Comparison of ENCODE assay signal across 22 cellular contexts in the genomic region with DNA sequence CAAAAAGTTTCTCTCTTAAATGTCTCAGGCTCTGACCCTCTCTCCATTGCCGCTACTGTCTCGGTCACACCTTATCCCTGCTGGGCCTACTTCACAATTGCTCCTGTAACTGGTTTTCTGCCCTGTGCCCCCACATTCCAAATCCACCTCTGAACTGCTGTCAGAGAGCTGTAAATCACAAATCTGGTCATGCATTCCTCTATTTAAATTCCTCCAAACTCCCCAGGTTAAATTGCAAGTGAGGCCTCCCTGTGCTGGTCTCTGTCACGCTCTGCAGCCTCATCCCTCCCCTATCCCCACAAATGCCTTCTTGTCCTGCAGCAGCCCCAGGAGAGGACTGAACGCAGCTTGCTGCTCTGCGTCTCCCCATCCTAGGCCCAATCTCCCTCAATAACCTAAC.
"Had no signal": no experiment of that assay in that cellular context is flagged by ENCODE, and none has a peak within 500 bp of the region (broad histone marks: within the 10 kb centered on the region; RNA-seq: fewer than 3 reads in every experiment).

No MANE protein-coding gene starts in this region.

- ATAC-seq: gastrocnemius medialis; left lobe of liver; naive thymus-derived CD8-positive, alpha-beta T cell; pancreas; right lobe of liver; stimulated activated naive CD8-positive, alpha-beta T cell treated with anti-CD3 and anti-CD28 coated beads, Interleukin-15, amount 100 ng/mL, for 72 hours had no signal

- H3K4me3 ChIP-seq: colonic mucosa, gastrocnemius medialis, pancreas, right lobe of liver, suprapubic skin had no signal

- H3K36me3 ChIP-seq: colonic mucosa, gastrocnemius medialis, neutrophil, pancreas, right lobe of liver, suprapubic skin had no signal

- H3K4me1 ChIP-seq: colonic mucosa, gastrocnemius medialis, pancreas, right lobe of liver, suprapubic skin had no signal

- H3K4me3 Mint-ChIP-seq: central memory CD8-positive, alpha-beta T cell; dendritic cell treated with granulocyte-macrophage colony-stimulating factor and Interleukin-4, amounts not matched to agents 40 ng/mL and 50 ng/mL, for 4 days; naive thymus-derived CD8-positive, alpha-beta T cell; stimulated activated naive CD8-positive, alpha-beta T cell treated with anti-CD3 and anti-CD28 coated beads, Interleukin-15, amount 100 ng/mL, for 72 hours had no signal

- H3K4me1 Mint-ChIP-seq: central memory CD8-positive, alpha-beta T cell; naive thymus-derived CD8-positive, alpha-beta T cell; stimulated activated naive CD8-positive, alpha-beta T cell treated with anti-CD3 and anti-CD28 coated beads, Interleukin-15, amount 100 ng/mL, for 72 hours had no signal

- H3K27me3 ChIP-seq: colonic mucosa, gastrocnemius medialis, neutrophil, pancreas, right lobe of liver, suprapubic skin had no signal

- DNase-seq: colonic mucosa; effector memory CD4-positive, alpha-beta T cell; erythroblast; gastrocnemius medialis; head of caudate nucleus; mesenchymal stem cell; midbrain; naive thymus-derived CD8-positive, alpha-beta T cell; pancreas; retina; right lobe of liver; small intestine; stimulated activated CD4-positive, alpha-beta T cell treated with anti-CD3 and anti-CD28 coated beads, Interleukin-15, amount 100 ng/mL, for 24 hours; stimulated activated CD4-positive, alpha-beta T cell treated with anti-CD3 and anti-CD28 coated beads, Interleukin-2, amount 100 ng/mL, for 48 hours; stimulated activated naive CD4-positive, alpha-beta T cell; stimulated activated naive CD8-positive, alpha-beta T cell treated with anti-CD3 and anti-CD28 coated beads, Interleukin-15, amount 100 ng/mL, for 72 hours; trophoblast cell had no signal

- H3K9me3 ChIP-seq: colonic mucosa, gastrocnemius medialis, neutrophil, pancreas, right lobe of liver, suprapubic skin had no signal

- H3K9me3 Mint-ChIP-seq: central memory CD8-positive, alpha-beta T cell; dendritic cell treated with granulocyte-macrophage colony-stimulating factor and Interleukin-4, amounts not matched to agents 40 ng/mL and 50 ng/mL, for 4 days; naive thymus-derived CD8-positive, alpha-beta T cell; stimulated activated naive CD8-positive, alpha-beta T cell treated with anti-CD3 and anti-CD28 coated beads, Interleukin-15, amount 100 ng/mL, for 72 hours had no signal

- H3K36me3 Mint-ChIP-seq: naive thymus-derived CD8-positive, alpha-beta T cell had no signal

- H3K27ac Mint-ChIP-seq: dendritic cell treated with granulocyte-macrophage colony-stimulating factor and Interleukin-4, amounts not matched to agents 40 ng/mL and 50 ng/mL, for 4 days; naive thymus-derived CD8-positive, alpha-beta T cell; stimulated activated naive CD8-positive, alpha-beta T cell treated with anti-CD3 and anti-CD28 coated beads, Interleukin-15, amount 100 ng/mL, for 72 hours had no signal

- H3K27me3 Mint-ChIP-seq: dendritic cell treated with granulocyte-macrophage colony-stimulating factor and Interleukin-4, amounts not matched to agents 40 ng/mL and 50 ng/mL, for 4 days; stimulated activated naive CD8-positive, alpha-beta T cell treated with anti-CD3 and anti-CD28 coated beads, Interleukin-15, amount 100 ng/mL, for 72 hours had no signal

- H3K27ac ChIP-seq: colonic mucosa, gastrocnemius medialis, neutrophil, pancreas, right lobe of liver, suprapubic skin had no signal
